In the genomic region with DNA sequence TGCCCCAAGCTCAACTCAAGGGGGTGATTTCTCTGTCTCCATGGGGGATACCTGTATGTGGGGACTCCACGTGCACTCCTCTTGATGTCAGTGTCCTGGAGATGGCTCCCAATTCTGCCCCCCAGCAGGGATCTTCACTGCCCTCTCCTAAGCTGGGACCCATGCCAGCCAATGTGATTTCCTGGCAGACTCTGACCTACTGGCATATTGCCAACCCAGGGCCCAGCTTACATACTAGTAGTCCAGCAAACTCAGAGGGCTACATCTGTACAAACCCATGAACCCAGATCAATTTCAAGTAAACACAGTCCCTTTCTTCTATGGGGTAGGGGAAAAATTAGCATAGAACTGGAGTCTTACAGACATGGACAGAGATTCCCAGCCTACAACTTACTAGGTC, we compare ENCODE assay signal across 2 cellular contexts.
TF ChIP-seq lines count a peak whose summit lies in the region.

No MANE protein-coding gene starts in this region.

TF ChIP-seq in Ishikawa, 13 proteins besides CTCF, POLR2A, EP300 and RAD21:
- TF ChIP-seq TAF1 (IDR thresholded peaks at IDR 0.05; ENCODE audit: low read depth), result no peak
- TF ChIP-seq NFIC (IDR thresholded peaks at IDR 0.05), result peak; percentile 56; the same call in 1 of the 2 replicates

TF ChIP-seq in SK-N-SH, 30 proteins besides CTCF, POLR2A, EP300 and RAD21:
- TF ChIP-seq ELF1 (IDR thresholded peaks at IDR 0.05) (no peak), NFIC (IDR thresholded peaks at IDR 0.05; ENCODE audit: borderline replicate concordance) (peak; percentile 79), MXI1 (IDR thresholded peaks at IDR 0.05; ENCODE audit: low read depth, low read length) (0 out of 2 replicates have a peak, but pooled peaks have one; percentile 23)
TF ChIP-seq in SK-N-SH: peak in this region for 2.
